ENCODE assay signal across 8 cellular contexts in the genomic region with DNA sequence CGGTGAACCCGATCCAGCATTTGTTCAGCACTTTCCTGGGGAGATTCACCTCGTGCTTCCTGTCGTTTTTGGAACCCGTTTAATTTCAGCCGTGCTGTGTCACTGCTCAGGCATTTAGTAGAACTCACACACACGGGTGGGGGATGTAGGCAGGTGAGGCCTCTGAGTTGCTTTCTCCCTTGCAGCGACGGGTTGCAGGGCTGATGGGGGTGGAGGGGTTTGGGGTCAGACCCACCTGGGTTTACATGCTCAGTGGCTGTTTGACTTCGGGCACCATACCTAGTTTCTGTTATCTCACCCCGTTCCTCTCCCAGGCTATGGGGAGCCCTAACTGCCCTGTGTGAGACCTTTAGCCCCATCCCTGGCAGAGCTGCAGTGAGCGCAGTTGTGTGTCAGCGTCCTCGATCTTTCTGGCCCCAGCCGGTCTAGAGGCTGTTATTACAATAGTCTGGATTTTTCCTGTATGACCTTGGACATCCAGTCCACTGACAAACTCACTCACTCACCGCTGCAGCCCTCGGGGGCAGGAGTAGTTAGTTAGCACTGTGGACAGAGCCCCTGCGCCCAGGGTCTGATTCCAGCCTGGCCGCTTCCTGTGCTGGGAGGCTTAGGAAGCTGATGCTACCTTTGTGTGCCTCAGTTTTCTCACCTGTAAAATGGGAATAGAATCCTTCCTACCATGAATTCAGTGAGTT. TPM values are rescaled to one million over a fixed set of nuclear protein-coding genes. Genes with fewer than 3 reads are reported as not detected.
DNase-seq lines count a peak whose midpoint lies in the region; ATAC-seq and TF ChIP-seq lines count a peak whose summit lies in the region.

No MANE protein-coding gene starts in this region.

- H3K27me3 ChIP-seq in OCI-LY3 (ENCODE audit: low read depth, low read length): no peaks in the 10 kb centered on the region
- H3K27me3 ChIP-seq in GM23248 (replicated peaks; ENCODE audit: insufficient read depth): no peaks in the 10 kb centered on the region

- H3K36me3 Mint-ChIP-seq in neural crest cell (ENCODE audit: low read depth): no peaks in the 10 kb centered on the region

- peaks cover 35% of the 10 kb centered on the region for H3K4me1 Mint-ChIP-seq in neural crest cell

- peaks cover 16% of the 10 kb centered on the region for H3K4me1 ChIP-seq in OCI-LY3 (ENCODE audit: low read length)
- H3K4me1 ChIP-seq in GM23248 (ENCODE audit: insufficient read depth): 0 out of 2 replicates have a peak, but pooled peaks cover 6% of the 10 kb centered on the region

- H3K9me3 ChIP-seq in OCI-LY3 (ENCODE audit: insufficient read depth, low read length) (no peaks in the 10 kb centered on the region), GM23248 (ENCODE audit: low read depth) (no peaks in the 10 kb centered on the region)

- H3K9me3 Mint-ChIP-seq in neural crest cell: no peaks in the 10 kb centered on the region

- WGBS in GM23248 (ENCODE audit: low coverage in 1 of 2, low lambda C conversion rate in 2 of 2, missing lambda C conversion rate in 2 of 2), 2 experiments: 94 to 96% methylated on average over 19 of the region's 19 CpGs

- no peaks in the 10 kb centered on the region for H3F3A ChIP-seq in GM23248 (ENCODE audit: insufficient read depth)

- no peaks in the 10 kb centered on the region for H3K9me2 ChIP-seq in GM23248 (ENCODE audit: insufficient read depth)

- H3K4me3 ChIP-seq in OCI-LY3 (ENCODE audit: low read length) (no peak overlapping the region; the same call in 1 of the 2 replicates), GM23248 (no peak overlapping the region)

- peaks cover 60% of the 10 kb centered on the region for H3K79me2 ChIP-seq in OCI-LY3 (ENCODE audit: low read length)
- no peaks in the 10 kb centered on the region for H3K79me2 ChIP-seq in GM23248 (ENCODE audit: insufficient read depth)

- peak overlapping the region; percentile 98 for H3K4me3 Mint-ChIP-seq in neural crest cell

- H2AFZ ChIP-seq in OCI-LY3 (ENCODE audit: low read depth, low read length): no peak overlapping the region
- H2AFZ ChIP-seq in GM23248: no peak overlapping the region

- TF ChIP-seq CTCF in OCI-LY3 (IDR thresholded peaks at IDR 0.05; ENCODE audit: low read depth, low read length): no peak
- TF ChIP-seq CTCF in neural crest cell (conservative IDR thresholded peaks at IDR 0.05): no peak

- no peaks in the 10 kb centered on the region for H3K36me3 ChIP-seq in OCI-LY3 (replicated peaks; ENCODE audit: low read depth, low read length)
- no peaks in the 10 kb centered on the region for H3K36me3 ChIP-seq in GM23248 (ENCODE audit: low read depth)

- DNase-seq in COLO668 (lab: John Stamatoyannopoulos, UW; ENCODE audit: unreplicated experiment) (peak; percentile 51), neural crest cell (ENCODE audit: low read depth, low spot score) (no peak), GM23248 (no peak)

- ATAC-seq in esophagus mucosa: peak; percentile 27
- ATAC-seq in GM18517 (IDR thresholded peaks at IDR 0.05; ENCODE audit: unreplicated experiment): no peak
- ATAC-seq in HG02981 (IDR thresholded peaks at IDR 0.05; ENCODE audit: unreplicated experiment): no peak
- ATAC-seq in GM18520 (IDR thresholded peaks at IDR 0.05; ENCODE audit: unreplicated experiment): no peak

- H3K27ac Mint-ChIP-seq in neural crest cell (ENCODE audit: unreplicated experiment): no peak overlapping the region

- in situ Hi-C loops in GM23248 (cut with MboI): no loop called here

- no peaks in the 10 kb centered on the region for H3K27me3 Mint-ChIP-seq in neural crest cell (ENCODE audit: low read depth)

- H3K4me2 ChIP-seq in OCI-LY3 (ENCODE audit: low read length): peak overlapping the region; percentile 80; the same call in 1 of the 2 replicates
- H3K4me2 ChIP-seq in GM23248 (ENCODE audit: unreplicated experiment): no peak overlapping the region

- H3K27ac ChIP-seq in OCI-LY3 (ENCODE audit: low read length): no peak overlapping the region
- H3K27ac ChIP-seq in GM23248: no peak overlapping the region

- H3K9ac ChIP-seq in OCI-LY3 (ENCODE audit: low read length): no peak overlapping the region
- no peak overlapping the region for H3K9ac ChIP-seq in GM23248

- H4K20me1 ChIP-seq in OCI-LY3 (ENCODE audit: insufficient read depth, low read length) (peaks cover 31% of the 10 kb centered on the region), GM23248 (ENCODE audit: insufficient read depth) (no peaks in the 10 kb centered on the region)

RNA-seq across cellular contexts. Expression of gene LRP5, which starts 2.6 kb away (rescaled TPM):
- total RNA-seq in esophagus mucosa (15.9 TPM), neural crest cell (43.4 and 44.3 TPM in 2 replicates)
- total RNA-seq in GM23248 (2014; rRNA removed; shearing (Covaris generic)): 3.0 and 4.3 TPM in 2 replicates
- 2.1 and 3.0 TPM in 2 replicates for polyA plus RNA-seq in GM23248 (2016; fragmentation: Nextera tagmentation; extraction: Ambion mirVana)

RNA-seq across cellular contexts. Expression of gene C11orf24, which starts 43.3 kb away (rescaled TPM):
- total RNA-seq in esophagus mucosa (19.9 TPM), neural crest cell (54.2 and 54.5 TPM in 2 replicates)
- 73.7 and 89.4 TPM in 2 replicates for total RNA-seq in GM23248 (2014; rRNA removed; shearing (Covaris generic))
- 105 and 109 TPM in 2 replicates for polyA plus RNA-seq in GM23248 (2016; fragmentation: Nextera tagmentation; extraction: Ambion mirVana)
